Comparison of ENCODE assay signal across 8 cellular contexts in genomic region chr15:76150508-76150907, GRCh38.
DNase-seq lines count a peak whose midpoint lies in the region; ATAC-seq and TF ChIP-seq lines count a peak whose summit lies in the region.

No MANE protein-coding gene starts in this region.

- H3K9ac ChIP-seq in Loucy (ENCODE audit: low read depth, low read length, poor library complexity, severe bottlenecking), result no peak overlapping the region

- intact Hi-C loops in activated CD8-positive, alpha-beta T cell treated with anti-CD3 and anti-CD28 coated beads for 36 hours (cut with micrococcal nuclease), result no loop called here
- intact Hi-C loops in dendritic cell treated with granulocyte-macrophage colony-stimulating factor and Interleukin-4, amounts not matched to agents 40 ng/mL and 50 ng/mL, for 4 days (cut with micrococcal nuclease), result no loop called here
- intact Hi-C loops in esophagus muscularis mucosa (cut with DNase I), result no loop called here

- H3K9me3 ChIP-seq in Loucy (ENCODE audit: insufficient read depth, low read depth, low read length) (no peaks in the 10 kb centered on the region), esophagus muscularis mucosa (no peaks in the 10 kb centered on the region)

- no peaks in the 10 kb centered on the region for H3K79me2 ChIP-seq in Loucy (ENCODE audit: insufficient read depth, low read length)

- peak overlapping the region in 1 of 4 donors; percentile 5 for H3K27ac ChIP-seq in esophagus muscularis mucosa (replicated peaks in 1 of 4)

- H3K4me1 ChIP-seq in Loucy (ENCODE audit: insufficient read depth, low read length, poor library complexity, severe bottlenecking) (peaks cover 3% of the 10 kb centered on the region), esophagus muscularis mucosa (peaks cover 9 to 34% (median 31%) of the 10 kb centered on the region in 4 donors)

- H3K4me2 ChIP-seq in Loucy (ENCODE audit: low read depth, low read length, poor library complexity, severe bottlenecking), result peak overlapping the region; percentile 29

- no peak for TF ChIP-seq CTCF in activated CD8-positive, alpha-beta T cell treated with anti-CD3 and anti-CD28 coated beads for 36 hours (IDR thresholded peaks at IDR 0.05)
- TF ChIP-seq CTCF in Loucy (conservative IDR thresholded peaks at IDR 0.05; ENCODE audit: low read length), result no peak
- TF ChIP-seq CTCF in esophagus muscularis mucosa (IDR thresholded peaks at IDR 0.05), result no peak

- POLR2A ChIA-PET in activated CD8-positive, alpha-beta T cell treated with anti-CD3 and anti-CD28 coated beads for 36 hours (lab: Charles Lee), result no interaction called here
- POLR2A ChIA-PET in activated CD8-positive, alpha-beta T cell treated with anti-CD3 and anti-CD28 coated beads, Interleukin-2, amount 10 ng/mL, durations not matched to agents 7 days and 5 days (lab: Charles Lee), result interaction anchor here (0.9 kb wide), 1 partner anchor 9 kb away, joined by 3 read pairs; no protein-coding TSS in a partner anchor

- DNase-seq in activated CD8-positive, alpha-beta T cell treated with anti-CD3 and anti-CD28 coated beads for 36 hours, result peak; percentile 18
- no peak for DNase-seq in activated CD8-positive, alpha-beta T cell treated with anti-CD3 and anti-CD28 coated beads, Interleukin-2, amount 10 ng/mL, durations not matched to agents 7 days and 5 days
- peak; percentile 14 for DNase-seq in superior temporal gyrus (ENCODE audit: extremely low spot score)
- no peak for DNase-seq in activated CD4-positive, CD25-positive, alpha-beta regulatory T cell treated with anti-CD3 and anti-CD28 coated beads, Interleukin-2, amount 50 U/mL, for 72 hours
- no peak for DNase-seq in esophagus muscularis mucosa (ENCODE audit: extremely low spot score)
- no peak for DNase-seq in activated T-cell treated with anti-CD3 and anti-CD28 coated beads for 4 hours

- H3K4me3 ChIP-seq in Loucy (ENCODE audit: low read length, poor library complexity, severe bottlenecking) (no peak overlapping the region), esophagus muscularis mucosa (no peak overlapping the region)

- H3K27me3 ChIP-seq in Loucy (ENCODE audit: insufficient read depth, low read length, poor library complexity, severe bottlenecking) (no peaks in the 10 kb centered on the region), esophagus muscularis mucosa (peaks cover 0 to 24% (median 5%) of the 10 kb centered on the region in 4 donors)

- peak overlapping the region; percentile 27; the same call in 1 of the 2 replicates for H2AFZ ChIP-seq in Loucy (ENCODE audit: low read length)

- H3K27me3 Mint-ChIP-seq in activated CD8-positive, alpha-beta T cell treated with anti-CD3 and anti-CD28 coated beads for 36 hours, result peaks cover 15% of the 10 kb centered on the region
- peaks cover 14% of the 10 kb centered on the region for H3K27me3 Mint-ChIP-seq in activated CD8-positive, alpha-beta T cell treated with anti-CD3 and anti-CD28 coated beads, Interleukin-2, amount 10 ng/mL, durations not matched to agents 7 days and 5 days (ENCODE audit: low read depth)
- peaks cover 6% of the 10 kb centered on the region for H3K27me3 Mint-ChIP-seq in dendritic cell treated with granulocyte-macrophage colony-stimulating factor and Interleukin-4, amounts not matched to agents 40 ng/mL and 50 ng/mL, for 4 days

- TF ChIP-seq POLR2A in esophagus muscularis mucosa (IDR thresholded peaks at IDR 0.05; ENCODE audit: low read depth), result no peak

- no peaks in the 10 kb centered on the region for H3K36me3 Mint-ChIP-seq in activated CD8-positive, alpha-beta T cell treated with anti-CD3 and anti-CD28 coated beads for 36 hours (ENCODE audit: low read depth)
- no peaks in the 10 kb centered on the region for H3K36me3 Mint-ChIP-seq in activated CD8-positive, alpha-beta T cell treated with anti-CD3 and anti-CD28 coated beads, Interleukin-2, amount 10 ng/mL, durations not matched to agents 7 days and 5 days (ENCODE audit: low read depth)
- no peaks in the 10 kb centered on the region for H3K36me3 Mint-ChIP-seq in dendritic cell treated with granulocyte-macrophage colony-stimulating factor and Interleukin-4, amounts not matched to agents 40 ng/mL and 50 ng/mL, for 4 days (ENCODE audit: low read depth)

- no peaks in the 10 kb centered on the region for H4K20me1 ChIP-seq in Loucy (ENCODE audit: insufficient read depth, low read length, poor library complexity, severe bottlenecking)

- peak; percentile 9 for ATAC-seq in activated CD8-positive, alpha-beta T cell treated with anti-CD3 and anti-CD28 coated beads for 36 hours
- no peak for ATAC-seq in activated CD8-positive, alpha-beta T cell treated with anti-CD3 and anti-CD28 coated beads, Interleukin-2, amount 10 ng/mL, durations not matched to agents 7 days and 5 days

- peaks cover 30% of the 10 kb centered on the region for H3K4me1 Mint-ChIP-seq in activated CD8-positive, alpha-beta T cell treated with anti-CD3 and anti-CD28 coated beads for 36 hours (ENCODE audit: low read depth)
- peaks cover 17% of the 10 kb centered on the region for H3K4me1 Mint-ChIP-seq in activated CD8-positive, alpha-beta T cell treated with anti-CD3 and anti-CD28 coated beads, Interleukin-2, amount 10 ng/mL, durations not matched to agents 7 days and 5 days (ENCODE audit: low read depth)
- peaks cover 33% of the 10 kb centered on the region for H3K4me1 Mint-ChIP-seq in dendritic cell treated with granulocyte-macrophage colony-stimulating factor and Interleukin-4, amounts not matched to agents 40 ng/mL and 50 ng/mL, for 4 days (ENCODE audit: low read depth)

- H3K36me3 ChIP-seq in Loucy (ENCODE audit: insufficient read depth, low read length) (no peaks in the 10 kb centered on the region), esophagus muscularis mucosa (no peaks in the 10 kb centered on the region)

- peak overlapping the region; percentile 19 for H3K4me3 Mint-ChIP-seq in activated CD8-positive, alpha-beta T cell treated with anti-CD3 and anti-CD28 coated beads for 36 hours
- H3K4me3 Mint-ChIP-seq in activated CD8-positive, alpha-beta T cell treated with anti-CD3 and anti-CD28 coated beads, Interleukin-2, amount 10 ng/mL, durations not matched to agents 7 days and 5 days, result no peak overlapping the region
- peak overlapping the region; percentile 24 for H3K4me3 Mint-ChIP-seq in dendritic cell treated with granulocyte-macrophage colony-stimulating factor and Interleukin-4, amounts not matched to agents 40 ng/mL and 50 ng/mL, for 4 days

- H3K27ac Mint-ChIP-seq in activated CD8-positive, alpha-beta T cell treated with anti-CD3 and anti-CD28 coated beads for 36 hours, result peak overlapping the region; percentile 25
- H3K27ac Mint-ChIP-seq in activated CD8-positive, alpha-beta T cell treated with anti-CD3 and anti-CD28 coated beads, Interleukin-2, amount 10 ng/mL, durations not matched to agents 7 days and 5 days, result no peak overlapping the region
- peak overlapping the region; percentile 15 for H3K27ac Mint-ChIP-seq in dendritic cell treated with granulocyte-macrophage colony-stimulating factor and Interleukin-4, amounts not matched to agents 40 ng/mL and 50 ng/mL, for 4 days

- H3K9me3 Mint-ChIP-seq in activated CD8-positive, alpha-beta T cell treated with anti-CD3 and anti-CD28 coated beads for 36 hours, result no peaks in the 10 kb centered on the region
- no peaks in the 10 kb centered on the region for H3K9me3 Mint-ChIP-seq in activated CD8-positive, alpha-beta T cell treated with anti-CD3 and anti-CD28 coated beads, Interleukin-2, amount 10 ng/mL, durations not matched to agents 7 days and 5 days (ENCODE audit: insufficient read depth)
- H3K9me3 Mint-ChIP-seq in dendritic cell treated with granulocyte-macrophage colony-stimulating factor and Interleukin-4, amounts not matched to agents 40 ng/mL and 50 ng/mL, for 4 days, result no peaks in the 10 kb centered on the region

- WGBS in esophagus muscularis mucosa, result 62% methylated on average over 5 of the region's 7 CpGs

- no peaks in the 10 kb centered on the region for H3F3A ChIP-seq in Loucy (ENCODE audit: low read depth)

- CTCF ChIA-PET in activated CD8-positive, alpha-beta T cell treated with anti-CD3 and anti-CD28 coated beads for 36 hours (lab: Charles Lee), result interaction anchor here (0.6 to 10.7 kb wide), 21 partner anchors 9 to 717 kb away, joined by 3 to 130 read pairs (median 4); partner anchors contain the start of gene TMEM266
- CTCF ChIA-PET in activated CD8-positive, alpha-beta T cell treated with anti-CD3 and anti-CD28 coated beads, Interleukin-2, amount 10 ng/mL, durations not matched to agents 7 days and 5 days (lab: Charles Lee), result interaction anchor here (0.7 to 6.7 kb wide), 13 partner anchors 12 to 1071 kb away, joined by 3 to 120 read pairs (median 5); partner anchors contain the start of gene TMEM266

- TF ChIP-seq EP300 in esophagus muscularis mucosa (IDR thresholded peaks at IDR 0.05), result no peak

- H3K9me2 ChIP-seq in Loucy (replicated peaks; ENCODE audit: low read depth, low read length), result no peaks in the 10 kb centered on the region

Comparison
In these comparisons a context has a peak if more than half of its experiments do, and no peak if none do; other contexts are left out.
1. DNase-seq: peak in activated CD8-positive, alpha-beta T cell treated with anti-CD3 and anti-CD28 coated beads for 36 hours (single experiment) and superior temporal gyrus (single experiment); none in activated CD8-positive, alpha-beta T cell treated with anti-CD3 and anti-CD28 coated beads, Interleukin-2, amount 10 ng/mL, durations not matched to agents 7 days and 5 days (single experiment), activated CD4-positive, CD25-positive, alpha-beta regulatory T cell treated with anti-CD3 and anti-CD28 coated beads, Interleukin-2, amount 50 U/mL, for 72 hours (single experiment), esophagus muscularis mucosa (single experiment) and activated T-cell treated with anti-CD3 and anti-CD28 coated beads for 4 hours (single experiment).